Comparison of ENCODE assay signal across 34 cellular contexts in the genomic region with DNA sequence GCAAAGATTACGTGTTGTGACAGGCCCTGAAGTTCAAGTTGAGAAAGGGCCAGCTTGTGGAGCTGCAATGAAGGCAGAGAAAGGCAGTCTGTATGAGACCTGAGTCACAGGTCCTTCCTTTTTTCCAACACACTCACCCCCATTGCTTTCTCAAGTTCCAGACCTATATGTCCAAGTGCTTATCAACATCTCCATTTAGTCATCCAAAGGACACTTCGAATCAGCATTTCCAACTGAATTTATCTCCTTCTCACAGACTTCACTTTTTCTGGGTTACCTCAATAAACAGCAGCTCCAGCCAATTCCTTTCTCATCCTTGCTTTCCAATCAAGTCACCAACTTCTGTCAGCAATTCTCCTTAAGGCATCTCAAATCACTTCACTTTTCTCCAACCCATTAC.
"Had no signal": no experiment of that assay in that cellular context is flagged by ENCODE, and none has a peak within 500 bp of the region (broad histone marks: within the 10 kb centered on the region; RNA-seq: fewer than 3 reads in every experiment).

No MANE protein-coding gene starts in this region.

- H3K4me3 Mint-ChIP-seq: activated naive CD4-positive, alpha-beta T cell treated with anti-CD3 and anti-CD28 coated beads for 36 hours; activated naive CD8-positive, alpha-beta T cell treated with anti-CD3 and anti-CD28 coated beads for 36 hours; brain; memory B cell; naive thymus-derived CD4-positive, alpha-beta T cell; T-helper 1 cell treated with Interleukin-12 subunit alpha and Interleukin-12 subunit beta and Interleukin-4 antibody, amounts not matched to agents 30 μg/mL and 1 μg/mL, for 36 hours had no signal

- H3K27me3 Mint-ChIP-seq: activated naive CD8-positive, alpha-beta T cell treated with anti-CD3 and anti-CD28 coated beads for 36 hours; brain; naive thymus-derived CD4-positive, alpha-beta T cell had no signal

- FAIRE-seq: colon, endometrium, kidney, TTC549, urothelium cell line had no signal

- H3K36me3 ChIP-seq: adrenal gland, ascending aorta, right atrium auricular region, spleen, thoracic aorta, WERI-Rb-1 had no signal

- ATAC-seq: activated CD4-positive, CD25-positive, alpha-beta regulatory T cell treated with anti-CD3 and anti-CD28 coated beads, Interleukin-2, amount 50 U/mL, for 24 hours; left colon; naive thymus-derived CD4-positive, alpha-beta T cell; stimulated activated naive CD8-positive, alpha-beta T cell treated with anti-CD3 and anti-CD28 coated beads, Interleukin-15, Interleukin-2, amounts not matched to agents 100 U/mL and 50 U/mL, for 24 hours had no signal

- H3K9me3 ChIP-seq: adrenal gland, ascending aorta, right atrium auricular region, SK-N-SH, spleen, thoracic aorta had no signal

- H3K27me3 ChIP-seq: adrenal gland, ascending aorta, hepatocyte, right atrium auricular region, spleen had no signal

- H3K4me3 ChIP-seq: adrenal gland, ascending aorta, hepatocyte, right atrium auricular region, spleen, thoracic aorta had no signal

- H3K27ac Mint-ChIP-seq: activated naive CD4-positive, alpha-beta T cell treated with anti-CD3 and anti-CD28 coated beads for 36 hours; activated naive CD8-positive, alpha-beta T cell treated with anti-CD3 and anti-CD28 coated beads for 36 hours; brain; memory B cell; naive thymus-derived CD4-positive, alpha-beta T cell; T-helper 1 cell treated with Interleukin-12 subunit alpha and Interleukin-12 subunit beta and Interleukin-4 antibody, amounts not matched to agents 30 μg/mL and 1 μg/mL, for 36 hours had no signal

- H3K27ac ChIP-seq: adrenal gland, ascending aorta, hepatocyte, parathyroid adenoma, right atrium auricular region, spleen, thoracic aorta, WERI-Rb-1 had no signal

- H3K4me1 Mint-ChIP-seq: activated naive CD8-positive, alpha-beta T cell treated with anti-CD3 and anti-CD28 coated beads for 36 hours; memory B cell; naive thymus-derived CD4-positive, alpha-beta T cell had no signal

- H3K36me3 Mint-ChIP-seq: activated naive CD8-positive, alpha-beta T cell treated with anti-CD3 and anti-CD28 coated beads for 36 hours; brain; memory B cell had no signal

- H3K9me3 Mint-ChIP-seq: activated naive CD4-positive, alpha-beta T cell treated with anti-CD3 and anti-CD28 coated beads for 36 hours; activated naive CD8-positive, alpha-beta T cell treated with anti-CD3 and anti-CD28 coated beads for 36 hours; T-helper 1 cell treated with Interleukin-12 subunit alpha and Interleukin-12 subunit beta and Interleukin-4 antibody, amounts not matched to agents 30 μg/mL and 1 μg/mL, for 36 hours had no signal

- H3K4me1 ChIP-seq: adrenal gland, ascending aorta, parathyroid adenoma, right atrium auricular region, spleen had no signal

- DNase-seq: activated CD4-positive, alpha-beta T cell treated with anti-CD3 and anti-CD28 coated beads for 48 hours; activated CD4-positive, alpha-beta T cell treated with anti-CD3 and anti-CD28 coated beads, Interleukin-2, amount 50 U/mL, for 48 hours; activated CD8-positive, alpha-beta memory T cell treated with anti-CD3 and anti-CD28 coated beads for 24 hours; activated effector memory CD4-positive, alpha-beta T cell treated with Interleukin-2 at 50 U/mL for 16 hours; activated naive CD4-positive, alpha-beta T cell treated with anti-CD3 and anti-CD28 coated beads for 36 hours; activated naive CD8-positive, alpha-beta T cell treated with anti-CD3 and anti-CD28 coated beads for 36 hours; adrenal gland; dermis blood vessel endothelial cell; effector CD8-positive, alpha-beta T cell; foreskin melanocyte; kidney; left colon; midbrain; naive thymus-derived CD4-positive, alpha-beta T cell; SK-N-SH; spleen; stimulated activated naive CD8-positive, alpha-beta T cell treated with anti-CD3 and anti-CD28 coated beads, Interleukin-15, Interleukin-2, amounts not matched to agents 100 U/mL and 50 U/mL, for 24 hours; SW 1271; T-helper 9 cell; trophoblast cell; WERI-Rb-1 had no signal
